10 cellular contexts compared by ENCODE assay signal in the genomic region with DNA sequence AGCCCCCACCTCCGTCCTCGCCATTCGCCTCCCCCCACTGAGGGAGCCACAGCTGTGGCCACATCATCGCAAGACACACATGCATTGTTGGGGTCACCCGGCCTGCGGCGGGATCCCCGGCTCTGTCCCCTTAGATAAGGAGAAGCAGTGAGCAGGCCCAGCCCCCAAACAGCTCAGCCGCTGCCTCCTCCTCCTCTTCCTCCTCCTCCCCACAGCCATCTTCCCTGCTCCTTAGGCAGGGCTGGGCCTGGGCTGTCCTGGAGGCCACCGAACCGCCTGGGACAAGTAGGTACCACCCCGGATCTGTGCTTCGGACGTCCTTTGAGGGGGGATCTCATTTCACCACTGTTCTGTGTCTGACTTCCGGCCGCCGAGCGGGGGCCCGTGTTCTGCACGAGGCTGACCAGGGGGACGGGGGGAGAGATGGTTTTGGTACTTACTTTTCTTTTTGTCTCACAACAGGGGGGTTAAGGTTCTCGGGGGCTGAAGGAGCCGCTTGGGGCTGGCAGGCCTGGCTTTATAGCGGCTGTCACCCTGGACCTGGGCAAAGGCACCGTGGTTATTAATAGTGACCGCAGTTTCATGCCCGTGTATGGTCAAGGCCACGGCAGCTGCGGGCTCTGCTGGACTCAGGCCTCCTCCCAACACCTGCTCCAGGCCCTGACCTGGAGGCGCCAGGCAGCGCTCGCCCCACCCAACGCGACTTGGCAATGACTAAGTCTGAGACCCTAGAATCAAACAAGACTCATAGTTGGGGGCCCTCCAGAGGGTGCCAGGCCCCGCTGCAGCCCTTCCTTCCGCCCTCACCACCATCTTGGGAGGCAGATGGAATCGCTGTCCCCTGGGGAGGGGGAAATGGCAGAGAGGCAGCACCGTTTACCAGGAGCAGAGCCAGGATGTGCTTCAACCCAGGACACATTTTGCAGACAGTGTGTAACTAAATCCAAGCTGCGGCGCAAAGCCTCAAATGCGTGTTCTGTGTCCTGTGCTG. TPM values are rescaled to one million over a fixed set of nuclear protein-coding genes. Genes with fewer than 3 reads are reported as not detected.
A peak's percentile ranks its signal among the peaks of the same experiment; 100 is the strongest.
DNase-seq lines count a peak whose midpoint lies in the region; ATAC-seq and TF ChIP-seq lines count a peak whose summit lies in the region.
"Had no signal": no experiment of that assay in that cellular context is flagged by ENCODE, and none has a peak within 500 bp of the region (broad histone marks: within the 10 kb centered on the region; RNA-seq: fewer than 3 reads in every experiment).

No MANE protein-coding gene starts in this region.

- H3K4me3 Mint-ChIP-seq in MCF 10A (ENCODE audit: unreplicated experiment): no peak overlapping the region
- H3K4me3 Mint-ChIP-seq: neural crest cell had no signal

- no peaks in the 10 kb centered on the region for H3K9me3 Mint-ChIP-seq in MCF 10A (ENCODE audit: unreplicated experiment)
- H3K9me3 Mint-ChIP-seq: neural crest cell had no signal

- CTCF ChIA-PET in MCF 10A (lab: Yijun Ruan, JAX): no interaction called here

- H3K27ac ChIP-seq in cardiac muscle cell (peak overlapping the region; percentile 97), sigmoid colon (peak overlapping the region; percentile 83 to 89 (median 86))
- H3K27ac ChIP-seq: epithelial cell of prostate had no signal

- no peak for TF ChIP-seq CTCF in GM13976 (IDR thresholded peaks at IDR 0.05; ENCODE audit: borderline replicate concordance, control extremely low read depth, extremely low read depth, insufficient read depth, missing control alignments)
- TF ChIP-seq CTCF in cardiac muscle cell (IDR thresholded peaks at IDR 0.05; ENCODE audit: low read depth, low read length): no peak
- TF ChIP-seq CTCF in sigmoid colon (IDR thresholded peaks at IDR 0.05): no peak
- TF ChIP-seq CTCF in MCF 10A (IDR thresholded peaks at IDR 0.05; ENCODE audit: unreplicated experiment): no peak

- ATAC-seq in GM19035 (IDR thresholded peaks at IDR 0.05; ENCODE audit: unreplicated experiment): no peak

- TF ChIP-seq EP300 in sigmoid colon (IDR thresholded peaks at IDR 0.05): no peak

- no peaks in the 10 kb centered on the region for H3K27me3 Mint-ChIP-seq in MCF 10A (ENCODE audit: insufficient read depth, unreplicated experiment)

- H3K36me3 ChIP-seq in cardiac muscle cell: no peaks in the 10 kb centered on the region
- peaks cover 0 to 14% (median 5%) of the 10 kb centered on the region in 4 donors for H3K36me3 ChIP-seq in sigmoid colon

- H3K9me3 ChIP-seq in cardiac muscle cell (ENCODE audit: low read depth) (no peaks in the 10 kb centered on the region), sigmoid colon (no peaks in the 10 kb centered on the region)

- H3K4me1 Mint-ChIP-seq in MCF 10A (ENCODE audit: insufficient read depth, unreplicated experiment): no peaks in the 10 kb centered on the region
- H3K4me1 Mint-ChIP-seq: neural crest cell had no signal

- POLR2A ChIA-PET in MCF 10A (lab: Yijun Ruan, JAX): no interaction called here

- H3K27ac Mint-ChIP-seq in MCF 10A (ENCODE audit: low read depth, unreplicated experiment): no peak overlapping the region

- in situ Hi-C loops in GM13976 (cut with MboI; ENCODE audit: low sequenced_read_pairs, unreplicated experiment): no loop called here

- DNase-seq in GM13976 (ENCODE audit: low spot score) (peak; percentile 62), UCSD-AML1 (lab: John Stamatoyannopoulos, UW; ENCODE audit: unreplicated experiment) (peak; percentile 74), cardiac muscle cell (ENCODE audit: low read depth in 1 of 2, low spot score in 1 of 2) (peak in 1 of 2 donors; percentile 56), sigmoid colon (peak; percentile 84), AG08395 (ENCODE audit: low spot score) (no peak), T-helper 9 cell (no peak), MCF 10A (ENCODE audit: unreplicated experiment) (no peak)

- H3K27me3 ChIP-seq in cardiac muscle cell (no peaks in the 10 kb centered on the region), sigmoid colon (no peaks in the 10 kb centered on the region)

- peaks cover 18% of the 10 kb centered on the region for H3K36me3 Mint-ChIP-seq in MCF 10A (ENCODE audit: insufficient read depth, unreplicated experiment)

- H3K4me1 ChIP-seq in cardiac muscle cell (ENCODE audit: low read depth) (peaks cover 18% of the 10 kb centered on the region), sigmoid colon (peaks cover 0 to 49% (median 47%) of the 10 kb centered on the region in 4 donors)

- H3K4me3 ChIP-seq in cardiac muscle cell: no peak overlapping the region
- H3K4me3 ChIP-seq in sigmoid colon: peak overlapping the region; percentile 7 to 43 (median 30)

- no TSS peak for BruUV-seq in MCF 10A (replicated peaks; lab: Mats Ljungman, UMichigan)

- TF ChIP-seq POLR2A in sigmoid colon (IDR thresholded peaks at IDR 0.05): no peak

- WGBS in sigmoid colon, 2 donors: 41 to 50% methylated on average over 41 of the region's 41 CpGs

- intact Hi-C loops in sigmoid colon (cut with DNase I): no loop called here
- intact Hi-C loops in MCF 10A (cut with micrococcal nuclease): no loop called here

RNA-seq across cellular contexts. Expression of a gene that starts 18.3 kb away (rescaled TPM):
- 32.9 and 46.5 TPM in 2 replicates for total RNA-seq in cardiac muscle cell
- polyA plus RNA-seq in cardiac muscle cell: 34.3 and 39.4 TPM in 2 replicates
- under 1 TPM in 1 of 4 donors, not detected in 3; 0.71 TPM for total RNA-seq in sigmoid colon
- 1 to 10 TPM in 1 of 3 donors, under 1 TPM in 2; 0.19 to 2.4 (median 0.69) TPM for polyA plus RNA-seq in sigmoid colon
- not detected in 2 replicates for total RNA-seq in MCF 10A (2022)
- total RNA-seq: neural crest cell had no signal

RNA-seq across cellular contexts. Expression of a gene that starts 19.7 kb away (rescaled TPM):
- total RNA-seq in cardiac muscle cell: 133 and 157 TPM in 2 replicates
- 72.1 and 90.2 TPM in 2 replicates for polyA plus RNA-seq in cardiac muscle cell
- 100 to 1,000 TPM in 3 of 4 donors, 10 to 100 TPM in 1; 91.3 to 167 (median 125) TPM for total RNA-seq in sigmoid colon
- polyA plus RNA-seq in sigmoid colon: 10 to 100 TPM; 38.4 to 66.8 (median 52.9) TPM
- total RNA-seq in MCF 10A (2022): 60.9 and 61.2 TPM in 2 replicates

RNA-seq across cellular contexts. Expression of a gene that starts 34.1 kb away (rescaled TPM):
- total RNA-seq in cardiac muscle cell: 2,213 and 2,849 TPM in 2 replicates
- 316 and 530 TPM in 2 replicates for polyA plus RNA-seq in cardiac muscle cell
- total RNA-seq in sigmoid colon: 1,000 to 10,000 TPM; 1,842 to 2,448 (median 2,055) TPM
- polyA plus RNA-seq in sigmoid colon: 1,000 to 10,000 TPM in 2 of 3 donors, 100 to 1,000 TPM in 1; 906 to 1,654 (median 1,225) TPM
- 2,296 and 3,126 TPM in 2 replicates for total RNA-seq in MCF 10A (2022)

RNA-seq across cellular contexts. Expression of a gene that starts 56.4 kb away (rescaled TPM):
- total RNA-seq in cardiac muscle cell (32.6 and 35.4 TPM in 2 replicates), sigmoid colon (10 to 100 TPM; 16.5 to 29.9 (median 19.3) TPM), MCF 10A (2022) (15.1 and 31.4 TPM in 2 replicates)
- polyA plus RNA-seq in cardiac muscle cell (9.6 and 11.3 TPM in 2 replicates), sigmoid colon (10 to 100 TPM in 2 of 3 donors, 1 to 10 TPM in 1; 7.2 to 21.8 (median 15.0) TPM)

Comparison
In these comparisons a context has a peak if more than half of its experiments do, and no peak if none do; other contexts are left out.
1. DNase-seq: peak in GM13976 (single experiment), UCSD-AML1 (single experiment) and sigmoid colon (single experiment); none in AG08395 (single experiment), T-helper 9 cell (single experiment) and MCF 10A (single experiment).
2. RNA of a gene that starts 18.3 kb away (total RNA-seq): 32.9 to 46.5 TPM in cardiac muscle cell; 0.71 TPM in sigmoid colon and not detected in MCF 10A; every median in the first group is over 10 times any median in the second.